Comparison of ENCODE assay signal across 8 cellular contexts in genomic region chr19:58562126-58563033, GRCh38. TPM values are rescaled to one million over a fixed set of nuclear protein-coding genes. Genes with fewer than 3 reads are reported as not detected.
DNase-seq lines count a peak whose midpoint lies in the region; ATAC-seq, FAIRE-seq and TF ChIP-seq lines count a peak whose summit lies in the region.

No MANE protein-coding gene starts in this region.

- no peaks in the 10 kb centered on the region for H3K9me2 ChIP-seq in neural cell (ENCODE audit: insufficient read depth, low read length)

- H3K79me2 ChIP-seq in endothelial cell of umbilical vein (ENCODE audit: control insufficient read depth, insufficient read depth, low read length) (peaks cover 8% of the 10 kb centered on the region), neural cell (replicated peaks; ENCODE audit: insufficient read depth, low read length) (peaks cover 6% of the 10 kb centered on the region)

- TF ChIP-seq RAD21 in neural cell (conservative IDR thresholded peaks at IDR 0.05), result no peak

- H3K4me1 ChIP-seq in endothelial cell of umbilical vein (ENCODE audit: control insufficient read depth, extremely low read depth, insufficient read depth, low read length), result peaks cover 24% of the 10 kb centered on the region

- BruUV-seq in endothelial cell of umbilical vein (replicated peaks; lab: Mats Ljungman, UMichigan), result no TSS peak

- no peak for TF ChIP-seq EP300 in neural cell (conservative IDR thresholded peaks at IDR 0.05; ENCODE audit: poor library complexity, severe bottlenecking)

- H3K36me3 ChIP-seq in endothelial cell of umbilical vein (ENCODE audit: control insufficient read depth in 2 of 2, extremely low read depth in 1 of 2, insufficient read depth in 2 of 2, low read length in 2 of 2) (no peaks in the 10 kb centered on the region), neural cell (ENCODE audit: insufficient read depth, low read length) (no peaks in the 10 kb centered on the region)

- dilution Hi-C loops in endothelial cell of umbilical vein (cut with MboI; ENCODE audit: extremely low pct_ligation_motif_present, low sequenced_read_pairs), result no loop called here

- TF ChIP-seq CTCF in C4-2B (conservative IDR thresholded peaks at IDR 0.05), result no peak
- no peak for TF ChIP-seq CTCF in RWPE1 (conservative IDR thresholded peaks at IDR 0.05; ENCODE audit: low read depth)
- TF ChIP-seq CTCF in endothelial cell of umbilical vein (IDR thresholded peaks at IDR 0.05; ENCODE audit: extremely low read depth in 1 of 2, insufficient read depth in 1 of 2, low read depth in 1 of 2, low read length in 2 of 2), result no peak
- no peak for TF ChIP-seq CTCF in neural cell (IDR thresholded peaks at IDR 0.05; ENCODE audit: poor library complexity, severe bottlenecking)

- H3K9me1 ChIP-seq in endothelial cell of umbilical vein (replicated peaks; ENCODE audit: control insufficient read depth, extremely low read depth, insufficient read depth, low read length), result no peaks in the 10 kb centered on the region

- H4K20me1 ChIP-seq in endothelial cell of umbilical vein (replicated peaks; ENCODE audit: control insufficient read depth, extremely low read depth, insufficient read depth, low read length) (no peaks in the 10 kb centered on the region), neural cell (ENCODE audit: insufficient read depth) (peaks cover 4% of the 10 kb centered on the region)

- H3K4me3 ChIP-seq in endothelial cell of umbilical vein (replicated peaks in 1 of 3; ENCODE audit: insufficient read depth in 1 of 3, low read depth in 1 of 3, low read length in 3 of 3) (peak overlapping the region in 2 of 3 experiments; percentile 6 to 17), neural cell (ENCODE audit: low read length) (peak overlapping the region; percentile 58)

- peaks cover 11 to 22% of the 10 kb centered on the region in 2 experiments for H3K27me3 ChIP-seq in endothelial cell of umbilical vein (ENCODE audit: control insufficient read depth in 2 of 2, insufficient read depth in 2 of 2, low read length in 2 of 2)
- no peaks in the 10 kb centered on the region for H3K27me3 ChIP-seq in neural cell (ENCODE audit: insufficient read depth, low read depth, low read length)

- H3K4me2 ChIP-seq in endothelial cell of umbilical vein (ENCODE audit: insufficient read depth, low read length) (peak overlapping the region; percentile 43), neural cell (ENCODE audit: low read length) (no peak overlapping the region)

- no peak overlapping the region for H2AFZ ChIP-seq in endothelial cell of umbilical vein (ENCODE audit: low read depth, low read length)
- H2AFZ ChIP-seq in neural cell (ENCODE audit: low read depth, low read length), result no peak overlapping the region

- TF ChIP-seq POLR2A in endothelial cell of umbilical vein (IDR thresholded peaks at IDR 0.05; ENCODE audit: low read depth, low read length), result peak; percentile 30

- no peak overlapping the region for H3K9ac ChIP-seq in endothelial cell of umbilical vein (replicated peaks; ENCODE audit: extremely low read depth, insufficient read depth, low read length)
- peak overlapping the region; percentile 20 for H3K9ac ChIP-seq in neural cell (ENCODE audit: low read length)

- POLR2A ChIA-PET in RWPE1 (lab: Yijun Ruan, JAX; ENCODE audit: low non-redundant PET), result interaction anchor here (0.7 to 1.0 kb wide), 2 partner anchors 13 to 43 kb away, joined by 3 read pairs; partner anchors contain the start of gene ZBTB45
- POLR2A ChIA-PET in endothelial cell of umbilical vein (lab: Charles Lee), result interaction anchor here (1.1 to 1.4 kb wide), 2 partner anchors 14 to 18 kb away, joined by 3 read pairs; partner anchors contain the start of gene TRIM28

- H3K9me3 ChIP-seq in endothelial cell of umbilical vein (replicated peaks; ENCODE audit: control insufficient read depth, insufficient read depth, low read length) (no peaks in the 10 kb centered on the region), neural cell (ENCODE audit: low read length) (no peaks in the 10 kb centered on the region)

- peak overlapping the region; percentile 63 for H3K27ac ChIP-seq in C4-2B
- H3K27ac ChIP-seq in RWPE1, result peak overlapping the region; percentile 100
- no peak overlapping the region for H3K27ac ChIP-seq in endothelial cell of umbilical vein (ENCODE audit: insufficient read depth, low read depth, low read length)
- no peak overlapping the region for H3K27ac ChIP-seq in neural cell (ENCODE audit: low read length)

- CTCF ChIA-PET in RWPE1 (lab: Yijun Ruan, JAX), result interaction anchor here (0.6 kb wide), 2 partner anchors 10 to 469 kb away, joined by 3 read pairs; no protein-coding TSS in a partner anchor
- CTCF ChIA-PET in endothelial cell of umbilical vein (lab: Charles Lee), result interaction anchor here (1.0 to 2.2 kb wide), 3 partner anchors 19 to 48 kb away, joined by 3 to 13 read pairs (median 7); partner anchors contain the start of gene ZBTB45

- intact Hi-C loops in endothelial cell of umbilical vein (cut with micrococcal nuclease), result no loop called here

- no peak for ATAC-seq in GM18870 (IDR thresholded peaks at IDR 0.05; ENCODE audit: unreplicated experiment)

- DNase-seq in RWPE1 (ENCODE audit: low spot score) (no peak), endothelial cell of umbilical vein (ENCODE audit: low read depth, low spot score) (peak; percentile 37), OCI-M1 (lab: John Stamatoyannopoulos, UW) (no peak), NCI-H345 treated with DMSO at 0.1 percent for 48 hours (lab: John Stamatoyannopoulos, UW; ENCODE audit: unreplicated experiment) (no peak), DMS153 (lab: John Stamatoyannopoulos, UW) (no peak)

- FAIRE-seq in endothelial cell of umbilical vein (lab: Jason Lieb, UNC), result no peak

- H3F3A ChIP-seq in neural cell (ENCODE audit: insufficient read depth, low read length, poor library complexity, severe bottlenecking), result peaks cover 7% of the 10 kb centered on the region

TF ChIP-seq in endothelial cell of umbilical vein, 7 proteins besides CTCF, POLR2A, EP300 and RAD21 (continues in another document):
- no peak for TF ChIP-seq JUN (IDR thresholded peaks at IDR 0.05; ENCODE audit: borderline replicate concordance, insufficient read depth, insufficient read length, low read depth)

RNA-seq across cellular contexts. Expression of gene UBE2M, which starts 4.0 kb away (rescaled TPM):
- total RNA-seq in endothelial cell of umbilical vein, result 102 and 106 TPM in 2 replicates
- 86.6 and 87.8 TPM in 2 replicates for polyA plus RNA-seq in endothelial cell of umbilical vein
- 88.2 and 98.9 TPM in 2 replicates for polyA plus RNA-seq in endothelial cell of umbilical vein (2011; cell fraction: cytosol; rRNA removed)
- polyA plus RNA-seq in endothelial cell of umbilical vein (2011; cell fraction: nucleus; rRNA removed), result 69.9 and 79.3 TPM in 2 replicates
- polyA plus RNA-seq in endothelial cell of umbilical vein (2012), result 94.9 and 96.3 TPM in 2 replicates
- polyA minus RNA-seq in endothelial cell of umbilical vein, result 81.4 and 123 TPM in 2 replicates
- 106 TPM for polyA minus RNA-seq in endothelial cell of umbilical vein (2011; cell fraction: cytosol; rRNA and poly(A)+ RNA removed)
- polyA minus RNA-seq in endothelial cell of umbilical vein (2011; cell fraction: nucleus; rRNA and poly(A)+ RNA removed), result 19.2 and 22.9 TPM in 2 replicates
- 138 and 151 TPM in 2 replicates for polyA plus RNA-seq in neural cell
- polyA minus RNA-seq in neural cell, result 77.9 and 82.3 TPM in 2 replicates

RNA-seq across cellular contexts. Expression of gene CHMP2A, which starts 7.5 kb away (rescaled TPM):
- total RNA-seq in endothelial cell of umbilical vein, result 96.8 and 105 TPM in 2 replicates
- polyA plus RNA-seq in endothelial cell of umbilical vein, result 126 and 150 TPM in 2 replicates
- 177 and 193 TPM in 2 replicates for polyA plus RNA-seq in endothelial cell of umbilical vein (2011; cell fraction: cytosol; rRNA removed)
- 97.8 and 107 TPM in 2 replicates for polyA plus RNA-seq in endothelial cell of umbilical vein (2011; cell fraction: nucleus; rRNA removed)
- polyA plus RNA-seq in endothelial cell of umbilical vein (2012), result 117 and 164 TPM in 2 replicates
- polyA minus RNA-seq in endothelial cell of umbilical vein, result 114 and 117 TPM in 2 replicates
- 73.7 TPM for polyA minus RNA-seq in endothelial cell of umbilical vein (2011; cell fraction: cytosol; rRNA and poly(A)+ RNA removed)
- 19.9 and 22.4 TPM in 2 replicates for polyA minus RNA-seq in endothelial cell of umbilical vein (2011; cell fraction: nucleus; rRNA and poly(A)+ RNA removed)
- 176 and 189 TPM in 2 replicates for polyA plus RNA-seq in neural cell
- 69.9 and 71.0 TPM in 2 replicates for polyA minus RNA-seq in neural cell

RNA-seq across cellular contexts. Expression of gene MZF1, which starts 10.8 kb away (rescaled TPM):
- total RNA-seq in endothelial cell of umbilical vein, result 18.8 and 26.4 TPM in 2 replicates
- 30.8 and 39.1 TPM in 2 replicates for polyA plus RNA-seq in endothelial cell of umbilical vein
- polyA plus RNA-seq in endothelial cell of umbilical vein (2011; cell fraction: cytosol; rRNA removed), result 5.7 and 9.6 TPM in 2 replicates
- 132 and 152 TPM in 2 replicates for polyA plus RNA-seq in endothelial cell of umbilical vein (2011; cell fraction: nucleus; rRNA removed)
- 10.1 and 10.9 TPM in 2 replicates for polyA plus RNA-seq in endothelial cell of umbilical vein (2012)
- polyA minus RNA-seq in endothelial cell of umbilical vein, result 18.9 and 19.7 TPM in 2 replicates
- polyA minus RNA-seq in endothelial cell of umbilical vein (2011; cell fraction: cytosol; rRNA and poly(A)+ RNA removed), result 12.1 TPM
- 34.9 and 36.9 TPM in 2 replicates for polyA minus RNA-seq in endothelial cell of umbilical vein (2011; cell fraction: nucleus; rRNA and poly(A)+ RNA removed)
- 74.6 and 80.8 TPM in 2 replicates for polyA plus RNA-seq in neural cell
- polyA minus RNA-seq in neural cell, result 36.1 and 40.2 TPM in 2 replicates

RNA-seq across cellular contexts. Expression of gene TRIM28, which starts 18.5 kb away (rescaled TPM):
- 377 and 429 TPM in 2 replicates for total RNA-seq in endothelial cell of umbilical vein
- polyA plus RNA-seq in endothelial cell of umbilical vein (521 and 593 TPM in 2 replicates), neural cell (227 and 256 TPM in 2 replicates)
- 366 and 385 TPM in 2 replicates for polyA plus RNA-seq in endothelial cell of umbilical vein (2011; cell fraction: cytosol; rRNA removed)
- 654 and 696 TPM in 2 replicates for polyA plus RNA-seq in endothelial cell of umbilical vein (2011; cell fraction: nucleus; rRNA removed)
- polyA plus RNA-seq in endothelial cell of umbilical vein (2012), result 600 and 631 TPM in 2 replicates
- polyA minus RNA-seq in endothelial cell of umbilical vein (702 and 1,022 TPM in 2 replicates), neural cell (305 and 312 TPM in 2 replicates)
- polyA minus RNA-seq in endothelial cell of umbilical vein (2011; cell fraction: cytosol; rRNA and poly(A)+ RNA removed), result 571 TPM
- polyA minus RNA-seq in endothelial cell of umbilical vein (2011; cell fraction: nucleus; rRNA and poly(A)+ RNA removed), result 298 and 308 TPM in 2 replicates

RNA-seq across cellular contexts. Expression of gene ZBTB45, which starts 42.8 kb away (rescaled TPM):
- total RNA-seq in endothelial cell of umbilical vein, result 21.8 TPM in 2 replicates
- polyA plus RNA-seq in endothelial cell of umbilical vein (17.8 and 25.3 TPM in 2 replicates), neural cell (5.5 and 6.8 TPM in 2 replicates)
- 6.6 and 9.8 TPM in 2 replicates for polyA plus RNA-seq in endothelial cell of umbilical vein (2011; cell fraction: cytosol; rRNA removed)
- polyA plus RNA-seq in endothelial cell of umbilical vein (2011; cell fraction: nucleus; rRNA removed), result 10.6 and 12.3 TPM in 2 replicates
- polyA plus RNA-seq in endothelial cell of umbilical vein (2012), result 9.5 and 13.9 TPM in 2 replicates
- polyA minus RNA-seq in endothelial cell of umbilical vein (7.1 and 11.5 TPM in 2 replicates), neural cell (7.8 and 10.0 TPM in 2 replicates)
- polyA minus RNA-seq in endothelial cell of umbilical vein (2011; cell fraction: cytosol; rRNA and poly(A)+ RNA removed), result 7.9 TPM
- polyA minus RNA-seq in endothelial cell of umbilical vein (2011; cell fraction: nucleus; rRNA and poly(A)+ RNA removed), result 10.5 and 18.6 TPM in 2 replicates

Comparison
In these comparisons a context has a peak if more than half of its experiments do, and no peak if none do; other contexts are left out.
1. H3K27ac ChIP-seq: peak in C4-2B (single experiment) and RWPE1 (single experiment); none in endothelial cell of umbilical vein (single experiment) and neural cell (single experiment).